ENCODE assay signal across 25 cellular contexts in genomic region chr13:89282241-89282640, GRCh38.
"Had no signal": no experiment of that assay in that cellular context is flagged by ENCODE, and none has a peak within 500 bp of the region (broad histone marks: within the 10 kb centered on the region; RNA-seq: fewer than 3 reads in every experiment).

No MANE protein-coding gene starts in this region.

- H3K27me3 ChIP-seq: colonic mucosa, dorsolateral prefrontal cortex, esophagus muscularis mucosa, esophagus squamous epithelium, foreskin keratinocyte, gastrocnemius medialis, gastroesophageal sphincter, heart left ventricle, heart right ventricle, hepatocyte had no signal

- H3K27ac ChIP-seq: colonic mucosa, coronary artery, dorsolateral prefrontal cortex, epithelial cell of prostate, esophagus muscularis mucosa, esophagus squamous epithelium, foreskin keratinocyte, gastrocnemius medialis, gastroesophageal sphincter, heart left ventricle, heart right ventricle, hepatocyte had no signal

- H3K9me3 ChIP-seq: colonic mucosa, esophagus muscularis mucosa, gastrocnemius medialis, heart left ventricle had no signal

- H3K4me2 ChIP-seq: hepatocyte had no signal

- H2AFZ ChIP-seq: hepatocyte had no signal

- H3K36me3 ChIP-seq: colonic mucosa, esophagus muscularis mucosa, esophagus squamous epithelium, gastrocnemius medialis, gastroesophageal sphincter, heart left ventricle, heart right ventricle had no signal

- H3K4me3 ChIP-seq: colonic mucosa, coronary artery, dorsolateral prefrontal cortex, esophagus muscularis mucosa, esophagus squamous epithelium, gastrocnemius medialis, gastroesophageal sphincter, heart left ventricle, heart right ventricle, hepatocyte had no signal

- DNase-seq: colonic mucosa; cortex of kidney; dermis blood vessel endothelial cell; dorsolateral prefrontal cortex; effector CD4-positive, alpha-beta T cell; effector CD8-positive, alpha-beta T cell; effector memory CD4-positive, alpha-beta T cell; effector memory CD8-positive, alpha-beta T cell; endodermal cell; erythroblast; esophagus squamous epithelium; foreskin fibroblast; foreskin keratinocyte; foreskin melanocyte; gastrocnemius medialis; glutamatergic neuron; head of caudate nucleus; heart left ventricle; heart right ventricle had no signal

- ATAC-seq: effector memory CD8-positive, alpha-beta T cell; esophagus mucosa; foreskin keratinocyte; gastrocnemius medialis; gastroesophageal sphincter; heart left ventricle; heart right ventricle had no signal

- H3K4me1 ChIP-seq: colonic mucosa, esophagus muscularis mucosa, esophagus squamous epithelium, foreskin keratinocyte, gastrocnemius medialis, gastroesophageal sphincter, heart left ventricle, heart right ventricle had no signal

- H3K79me2 ChIP-seq: hepatocyte had no signal
